Comparison of ENCODE assay signal across 2 cellular contexts in the genomic region with DNA sequence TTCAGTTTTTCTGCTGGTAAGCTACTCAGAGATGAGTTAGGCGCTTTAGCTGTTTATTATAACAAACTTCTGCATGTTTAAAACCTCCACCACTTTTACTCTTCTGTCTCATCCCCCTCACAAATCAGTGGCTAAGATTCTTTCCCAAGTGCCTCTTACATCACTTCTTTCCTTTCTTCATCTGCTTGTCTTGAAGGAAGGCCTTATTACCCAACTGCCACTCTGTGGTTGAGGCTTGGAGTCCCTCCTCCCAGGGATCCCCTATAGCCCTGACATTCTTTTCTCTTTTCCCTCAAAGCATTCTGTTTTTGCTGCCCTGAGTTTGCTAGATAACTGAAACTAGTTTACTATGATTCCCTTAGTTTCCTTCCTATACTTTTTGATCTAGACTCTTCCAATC.
TF ChIP-seq lines count a peak whose summit lies in the region.

No MANE protein-coding gene starts in this region.

TF ChIP-seq in A549, 52 proteins besides CTCF, POLR2A, EP300 and RAD21:
- TF ChIP-seq JUNB (IDR thresholded peaks at IDR 0.05) = no peak
- no peak for TF ChIP-seq CEBPB (IDR thresholded peaks at IDR 0.05)
- no peak for TF ChIP-seq TFCP2L1 (CRISPR knock-in tag; IDR thresholded peaks at IDR 0.05)
- TF ChIP-seq, protein P1, sequence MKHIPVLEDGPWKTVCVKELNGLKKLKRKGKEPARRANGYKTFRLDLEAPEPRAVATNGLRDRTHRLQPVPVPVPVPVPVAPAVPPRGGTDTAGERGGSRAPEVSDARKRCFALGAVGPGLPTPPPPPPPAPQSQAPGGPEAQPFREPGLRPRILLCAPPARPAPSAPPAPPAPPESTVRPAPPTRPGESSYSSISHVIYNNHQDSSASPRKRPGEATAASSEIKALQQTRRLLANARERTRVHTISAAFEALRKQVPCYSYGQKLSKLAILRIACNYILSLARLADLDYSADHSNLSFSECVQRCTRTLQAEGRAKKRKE (CRISPR knock-in tag; IDR thresholded peaks at IDR 0.05; ENCODE audit: low read depth) = no peak
- TF ChIP-seq HOXA7 (CRISPR knock-in tag; IDR thresholded peaks at IDR 0.05) = no peak
- TF ChIP-seq HES2 (IDR thresholded peaks at IDR 0.05) = no peak
- TF ChIP-seq SREBF2 (IDR thresholded peaks at IDR 0.05) = no peak
- no peak for TF ChIP-seq TP53 (CRISPR knock-in tag; IDR thresholded peaks at IDR 0.05)

TF ChIP-seq in HepG2, 621 proteins besides CTCF, POLR2A, EP300 and RAD21:
- TF ChIP-seq ZNF792 (CRISPR knock-in tag; IDR thresholded peaks at IDR 0.05) (no peak), NBN (conservative IDR thresholded peaks at IDR 0.05) (no peak), ZNF569 (CRISPR knock-in tag; IDR thresholded peaks at IDR 0.05; ENCODE audit: borderline replicate concordance) (no peak), ZNF354B (CRISPR knock-in tag; IDR thresholded peaks at IDR 0.05) (no peak)
- TF ChIP-seq, protein P2, sequence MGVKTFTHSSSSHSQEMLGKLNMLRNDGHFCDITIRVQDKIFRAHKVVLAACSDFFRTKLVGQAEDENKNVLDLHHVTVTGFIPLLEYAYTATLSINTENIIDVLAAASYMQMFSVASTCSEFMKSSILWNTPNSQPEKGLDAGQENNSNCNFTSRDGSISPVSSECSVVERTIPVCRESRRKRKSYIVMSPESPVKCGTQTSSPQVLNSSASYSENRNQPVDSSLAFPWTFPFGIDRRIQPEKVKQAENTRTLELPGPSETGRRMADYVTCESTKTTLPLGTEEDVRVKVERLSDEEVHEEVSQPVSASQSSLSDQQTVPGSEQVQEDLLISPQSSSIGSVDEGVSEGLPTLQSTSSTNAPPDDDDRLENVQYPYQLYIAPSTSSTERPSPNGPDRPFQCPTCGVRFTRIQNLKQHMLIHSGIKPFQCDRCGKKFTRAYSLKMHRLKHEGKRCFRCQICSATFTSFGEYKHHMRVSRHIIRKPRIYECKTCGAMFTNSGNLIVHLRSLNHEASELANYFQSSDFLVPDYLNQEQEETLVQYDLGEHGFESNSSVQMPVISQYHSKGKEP (CRISPR knock-in tag; IDR thresholded peaks at IDR 0.05) = no peak
TF ChIP-seq in HepG2: peak in this region for 0.
